In genomic region chr20:5092765-5093339, GRCh38 we compare ENCODE assay signal across 21 cellular contexts.
"Had no signal": no experiment of that assay in that cellular context is flagged by ENCODE, and none has a peak within 500 bp of the region (broad histone marks: within the 10 kb centered on the region; RNA-seq: fewer than 3 reads in every experiment).

No MANE protein-coding gene starts in this region.

- H3K9me3 Mint-ChIP-seq: activated CD4-positive, alpha-beta memory T cell treated with anti-CD3 and anti-CD28 coated beads, Interleukin-2, amount 10 ng/mL, durations not matched to agents 7 days and 5 days; activated naive CD4-positive, alpha-beta T cell treated with anti-CD3 and anti-CD28 coated beads, Interleukin-2, amount 50 U/mL, for 72 hours; activated T-cell treated with anti-CD3 and anti-CD28 coated beads, Interleukin-2, amount 50 U/mL, for 4 hours; naive thymus-derived CD8-positive, alpha-beta T cell; stimulated activated naive CD8-positive, alpha-beta T cell treated with anti-CD3 and anti-CD28 coated beads, Interleukin-15, Interleukin-2, amounts not matched to agents 100 ng/mL and 50 ng/mL, for 24 hours had no signal

- H3K4me3 Mint-ChIP-seq: activated CD4-positive, alpha-beta memory T cell treated with anti-CD3 and anti-CD28 coated beads, Interleukin-2, amount 10 ng/mL, durations not matched to agents 7 days and 5 days; activated CD4-positive, alpha-beta T cell treated with anti-CD3 and anti-CD28 coated beads for 36 hours; activated T-cell treated with anti-CD3 and anti-CD28 coated beads, Interleukin-2, amount 50 U/mL, for 4 hours; naive thymus-derived CD8-positive, alpha-beta T cell; stimulated activated naive CD8-positive, alpha-beta T cell treated with anti-CD3 and anti-CD28 coated beads, Interleukin-15, Interleukin-2, amounts not matched to agents 100 ng/mL and 50 ng/mL, for 24 hours had no signal

- H3K36me3 Mint-ChIP-seq: activated naive CD4-positive, alpha-beta T cell treated with anti-CD3 and anti-CD28 coated beads, Interleukin-2, amount 50 U/mL, for 72 hours had no signal

- ATAC-seq: activated CD4-positive, alpha-beta T cell treated with anti-CD3 and anti-CD28 coated beads for 36 hours; activated naive CD4-positive, alpha-beta T cell treated with anti-CD3 and anti-CD28 coated beads, Interleukin-2, amount 50 U/mL, for 72 hours; activated T-cell treated with anti-CD3 and anti-CD28 coated beads, Interleukin-2, amount 50 U/mL, for 4 hours; body of pancreas; naive thymus-derived CD8-positive, alpha-beta T cell; right cardiac atrium had no signal

- H3K27ac Mint-ChIP-seq: activated CD4-positive, alpha-beta memory T cell treated with anti-CD3 and anti-CD28 coated beads, Interleukin-2, amount 10 ng/mL, durations not matched to agents 7 days and 5 days; activated CD4-positive, alpha-beta T cell treated with anti-CD3 and anti-CD28 coated beads for 36 hours; activated naive CD4-positive, alpha-beta T cell treated with anti-CD3 and anti-CD28 coated beads, Interleukin-2, amount 50 U/mL, for 72 hours; stimulated activated naive CD8-positive, alpha-beta T cell treated with anti-CD3 and anti-CD28 coated beads, Interleukin-15, Interleukin-2, amounts not matched to agents 100 ng/mL and 50 ng/mL, for 24 hours had no signal

- DNase-seq: activated CD4-positive, alpha-beta memory T cell treated with anti-CD3 and anti-CD28 coated beads, Interleukin-2, amount 10 ng/mL, durations not matched to agents 7 days and 5 days; activated CD4-positive, alpha-beta T cell treated with anti-CD3 and anti-CD28 coated beads for 36 hours; activated effector memory CD4-positive, alpha-beta T cell treated with anti-CD3 and anti-CD28 coated beads, Interleukin-2, amount 50 U/mL, for 16 hours; activated T-cell treated with anti-CD3 and anti-CD28 coated beads, Interleukin-2, amount 50 U/mL, for 4 hours; amygdala; body of pancreas; caudate nucleus; effector CD4-positive, alpha-beta T cell; esophagus squamous epithelium; hippocampal formation; left ventricle myocardium inferior; mucosa of descending colon; naive thymus-derived CD8-positive, alpha-beta T cell; occipital lobe; right cardiac atrium; stimulated activated CD4-positive, alpha-beta T cell treated with anti-CD3 and anti-CD28 coated beads, Interleukin-15, amount 100 ng/mL, for 24 hours; stimulated activated CD4-positive, alpha-beta T cell treated with anti-CD3 and anti-CD28 coated beads, Interleukin-4, amount 100 ng/mL, for 4 hours; stimulated activated CD8-positive, alpha-beta memory T cell treated with anti-CD3 and anti-CD28 coated beads, Interleukin-4, amount 100 ng/mL, for 48 hours; WERI-Rb-1 had no signal

- H3K27me3 Mint-ChIP-seq: activated CD4-positive, alpha-beta memory T cell treated with anti-CD3 and anti-CD28 coated beads, Interleukin-2, amount 10 ng/mL, durations not matched to agents 7 days and 5 days; activated CD4-positive, alpha-beta T cell treated with anti-CD3 and anti-CD28 coated beads for 36 hours; naive thymus-derived CD8-positive, alpha-beta T cell; stimulated activated naive CD8-positive, alpha-beta T cell treated with anti-CD3 and anti-CD28 coated beads, Interleukin-15, Interleukin-2, amounts not matched to agents 100 ng/mL and 50 ng/mL, for 24 hours had no signal
